ENCODE assay signal across 10 cellular contexts in the genomic region with DNA sequence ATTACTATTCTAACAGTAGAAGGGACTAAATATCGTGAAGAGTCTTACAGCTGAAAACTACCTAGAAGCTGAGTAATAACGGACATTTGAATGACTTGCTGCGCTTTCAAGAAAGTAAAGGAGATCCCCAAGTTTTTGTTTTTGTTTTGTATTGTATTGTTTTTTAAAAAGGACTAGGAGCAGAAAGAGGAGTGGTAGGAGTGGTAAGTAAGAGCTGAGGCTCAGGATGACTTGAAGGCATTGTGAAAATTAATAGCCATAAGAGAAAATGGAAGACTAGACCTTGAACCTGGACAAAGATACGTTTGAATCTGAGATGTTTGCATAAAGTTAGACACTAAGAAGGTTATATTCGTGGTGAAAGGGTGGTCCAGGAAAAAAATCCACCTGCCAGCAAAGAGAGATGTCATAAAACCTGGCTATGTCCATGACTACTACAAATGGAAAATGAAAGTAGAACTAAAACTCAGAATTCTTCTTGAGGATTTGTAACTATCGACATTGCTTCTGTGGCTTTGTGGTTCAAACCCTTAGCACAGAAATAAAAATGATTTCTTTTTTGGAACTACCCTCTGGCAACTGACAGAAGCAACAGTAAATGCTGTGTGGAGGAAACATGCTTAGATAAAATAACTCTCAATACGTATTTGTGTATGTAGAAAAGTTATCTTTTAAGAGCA.
A peak's percentile ranks its signal among the peaks of the same experiment; 100 is the strongest.
DNase-seq lines count a peak whose midpoint lies in the region; ATAC-seq and TF ChIP-seq lines count a peak whose summit lies in the region.
"Had no signal": no experiment of that assay in that cellular context is flagged by ENCODE, and none has a peak within 500 bp of the region (broad histone marks: within the 10 kb centered on the region; RNA-seq: fewer than 3 reads in every experiment).

No MANE protein-coding gene starts in this region.

- H3K4me2 ChIP-seq in OCI-LY7 (ENCODE audit: low read length) = no peak overlapping the region

- H3K27me3 ChIP-seq in CD4-positive, alpha-beta memory T cell (ENCODE audit: insufficient read depth, low read length) = no peaks in the 10 kb centered on the region
- no peaks in the 10 kb centered on the region for H3K27me3 ChIP-seq in Caco-2 (replicated peaks; ENCODE audit: control insufficient read depth, insufficient read depth, low read length)

- H3K27ac ChIP-seq in CD4-positive, alpha-beta memory T cell (ENCODE audit: low read depth, low read length) = no peak overlapping the region
- H3K27ac ChIP-seq in OCI-LY7 (ENCODE audit: low read depth, low read length, poor library complexity, severe bottlenecking) = no peak overlapping the region

- H4K20me1 ChIP-seq in OCI-LY7 (ENCODE audit: insufficient read depth, low read length) = no peaks in the 10 kb centered on the region

- H3K27ac Mint-ChIP-seq in CD4-positive, alpha-beta memory T cell = peak overlapping the region in 3 of 7 donors; percentile 52 to 71 (median 61)
- H3K27ac Mint-ChIP-seq in Caco-2 (ENCODE audit: unreplicated experiment) = no peak overlapping the region
- H3K27ac Mint-ChIP-seq: nephron had no signal

- BruUV-seq in OCI-LY7 (replicated peaks; lab: Mats Ljungman, UMichigan) (no TSS peak), Caco-2 (replicated peaks; lab: Mats Ljungman, UMichigan) (no TSS peak)

- no peaks in the 10 kb centered on the region for H3K4me1 ChIP-seq in CD4-positive, alpha-beta memory T cell (ENCODE audit: insufficient read depth, low read length)
- H3K4me1 ChIP-seq in OCI-LY7 (ENCODE audit: insufficient read depth, low read length, poor library complexity, severe bottlenecking) = no peaks in the 10 kb centered on the region
- no peaks in the 10 kb centered on the region for H3K4me1 ChIP-seq in Caco-2

- H3K4me3 Mint-ChIP-seq in CD4-positive, alpha-beta memory T cell = peak overlapping the region in 7 of 8 donors; percentile 19 to 73 (median 53)
- no peak overlapping the region for H3K4me3 Mint-ChIP-seq in Caco-2 (ENCODE audit: unreplicated experiment)
- H3K4me3 Mint-ChIP-seq: nephron had no signal

- CTCF ChIA-PET in CD4-positive, alpha-beta memory T cell (lab: Charles Lee; ENCODE audit: partially characterized antibody) = interaction anchor here (0.8 kb wide), 1 partner anchor 8 kb away, joined by 3 read pairs; no protein-coding TSS in a partner anchor
- CTCF ChIA-PET in OCI-LY7 (lab: Charles Lee; ENCODE audit: unreplicated experiment) = no interaction called here
- CTCF ChIA-PET in Caco-2 (lab: Charles Lee) = no interaction called here

- intact Hi-C loops in CD4-positive, alpha-beta memory T cell (cut with micrococcal nuclease) = no loop called here
- intact Hi-C loops in OCI-LY7 (cut with micrococcal nuclease; ENCODE audit: unreplicated experiment) = no loop called here
- intact Hi-C loops in Caco-2 (cut with micrococcal nuclease; ENCODE audit: unreplicated experiment) = no loop called here

- POLR2A ChIA-PET in CD4-positive, alpha-beta memory T cell (lab: Charles Lee; ENCODE audit: partially characterized antibody) = no interaction called here
- POLR2A ChIA-PET in OCI-LY7 (lab: Charles Lee) (no interaction called here), Caco-2 (lab: Charles Lee) (no interaction called here)

- H3K9me2 ChIP-seq in OCI-LY7 (ENCODE audit: insufficient read depth, low read length) = no peaks in the 10 kb centered on the region

- no peaks in the 10 kb centered on the region for H3K36me3 ChIP-seq in CD4-positive, alpha-beta memory T cell (ENCODE audit: insufficient read depth, low read length)
- H3K36me3 ChIP-seq in OCI-LY7 (ENCODE audit: insufficient read depth, low read length) = no peaks in the 10 kb centered on the region
- H3K36me3 ChIP-seq in Caco-2 (ENCODE audit: control insufficient read depth, insufficient read depth, low read length) = no peaks in the 10 kb centered on the region

- no peaks in the 10 kb centered on the region for H3K27me3 Mint-ChIP-seq in CD4-positive, alpha-beta memory T cell
- no peaks in the 10 kb centered on the region for H3K27me3 Mint-ChIP-seq in Caco-2 (ENCODE audit: insufficient read depth, unreplicated experiment)

- no peak for DNase-seq in CD4-positive, alpha-beta memory T cell
- peak; percentile 14 for DNase-seq in HT1080 (ENCODE audit: low read depth)
- DNase-seq in foreskin melanocyte = peak; percentile 8
- DNase-seq in DMS 273 treated with DMSO at 0.1 percent for 48 hours (lab: John Stamatoyannopoulos, UW) = no peak
- no peak for DNase-seq in HT-29 (ENCODE audit: low spot score)
- DNase-seq in OCI-LY7 (ENCODE audit: low spot score) = no peak
- no peak for DNase-seq in Caco-2
- DNase-seq: NCI-H748 treated with DMSO at 0.1 percent for 48 hours had no signal

- H2AFZ ChIP-seq in OCI-LY7 (ENCODE audit: low read length) = no peak overlapping the region

- no peaks in the 10 kb centered on the region for H3K9me3 ChIP-seq in CD4-positive, alpha-beta memory T cell (ENCODE audit: control insufficient read depth in 1 of 2, low read length in 2 of 2)
- H3K9me3 ChIP-seq in OCI-LY7 (ENCODE audit: low read length) = no peaks in the 10 kb centered on the region
- H3K9me3 ChIP-seq in Caco-2 = no peaks in the 10 kb centered on the region

- ATAC-seq in GM19452 (IDR thresholded peaks at IDR 0.05; ENCODE audit: unreplicated experiment) = peak; percentile 83

- H3K4me3 ChIP-seq in CD4-positive, alpha-beta memory T cell (ENCODE audit: low read length in 2 of 2) = no peak overlapping the region
- H3K4me3 ChIP-seq in OCI-LY7 (ENCODE audit: low read depth, low read length, poor library complexity, severe bottlenecking) (no peak overlapping the region), Caco-2 (ENCODE audit: low read depth, low read length) (no peak overlapping the region)

- H3K79me2 ChIP-seq in OCI-LY7 (ENCODE audit: insufficient read depth, low read depth, low read length) = no peaks in the 10 kb centered on the region

- no peaks in the 10 kb centered on the region for H3K36me3 Mint-ChIP-seq in CD4-positive, alpha-beta memory T cell
- H3K36me3 Mint-ChIP-seq in Caco-2 (ENCODE audit: insufficient read depth, unreplicated experiment) = no peaks in the 10 kb centered on the region

- H3K4me1 Mint-ChIP-seq in CD4-positive, alpha-beta memory T cell = peaks cover 0 to 8% (median 5%) of the 10 kb centered on the region in 4 donors
- H3K4me1 Mint-ChIP-seq in Caco-2 (ENCODE audit: low read depth, unreplicated experiment) = no peaks in the 10 kb centered on the region
- H3K4me1 Mint-ChIP-seq: nephron had no signal

- TF ChIP-seq CTCF in OCI-LY7 (conservative IDR thresholded peaks at IDR 0.05; ENCODE audit: low read length) (no peak), Caco-2 (IDR thresholded peaks at IDR 0.05; ENCODE audit: insufficient read depth in 1 of 2, low read depth in 1 of 2, low read length in 1 of 2, severe bottlenecking in 1 of 2, unreplicated experiment in 1 of 2) (no peak)

- peaks cover 0 to 13% (median 4%) of the 10 kb centered on the region in 8 donors for H3K9me3 Mint-ChIP-seq in CD4-positive, alpha-beta memory T cell
- no peaks in the 10 kb centered on the region for H3K9me3 Mint-ChIP-seq in Caco-2 (ENCODE audit: unreplicated experiment)

Comparison
In these comparisons a context has a peak if more than half of its experiments do, and no peak if none do; other contexts are left out.
1. DNase-seq: peak in HT1080 (single experiment) and foreskin melanocyte (single experiment); none in CD4-positive, alpha-beta memory T cell (0 of 5), DMS 273 treated with DMSO at 0.1 percent for 48 hours (single experiment), HT-29 (single experiment), OCI-LY7 (single experiment) and Caco-2 (0 of 2).